Comparison of ENCODE assay signal across 33 cellular contexts in genomic region chr7:152747224-152747623, GRCh38.
"Had no signal": no experiment of that assay in that cellular context is flagged by ENCODE, and none has a peak within 500 bp of the region (broad histone marks: within the 10 kb centered on the region; RNA-seq: fewer than 3 reads in every experiment).

No MANE protein-coding gene starts in this region.

- H3K4me1 ChIP-seq: adrenal gland, ascending aorta, body of pancreas, breast epithelium had no signal

- H3K36me3 ChIP-seq: adrenal gland, ascending aorta, brain microvascular endothelial cell, breast epithelium, cardiac muscle cell had no signal

- H3K27me3 ChIP-seq: adrenal gland, ascending aorta, body of pancreas, brain microvascular endothelial cell, breast epithelium, cardiac muscle cell had no signal

- FAIRE-seq: astrocyte, bronchial epithelial cell had no signal

- H3K4me3 ChIP-seq: adrenal gland, ascending aorta, body of pancreas, breast epithelium, cardiac muscle cell had no signal

- H3K27ac ChIP-seq: adrenal gland, ascending aorta, body of pancreas, brain microvascular endothelial cell, breast epithelium, cardiac muscle cell had no signal

- H3K9me3 ChIP-seq: adrenal gland, ascending aorta, body of pancreas, breast epithelium had no signal

- DNase-seq: activated effector memory CD4-positive, alpha-beta T cell treated with anti-CD3 and anti-CD28 coated beads, Interleukin-2, amount 50 U/mL, for 16 hours; activated effector memory CD4-positive, alpha-beta T cell treated with Interleukin-2 at 50 U/mL for 16 hours; activated gamma-delta T cell; activated gamma-delta T cell treated with Interleukin-2 at 50 U/mL for 16 hours; activated naive CD4-positive, alpha-beta T cell; activated naive CD4-positive, alpha-beta T cell treated with anti-CD3 and anti-CD28 coated beads for 36 hours; activated naive CD4-positive, alpha-beta T cell treated with anti-CD3 and anti-CD28 coated beads, Interleukin-2, amount 10 ng/mL, durations not matched to agents 7 days and 5 days; activated naive CD4-positive, alpha-beta T cell treated with anti-CD3 and anti-CD28 coated beads, Interleukin-2, amount 50 U/mL, for 16 hours; activated naive CD4-positive, alpha-beta T cell treated with Interleukin-2 at 50 U/mL for 16 hours; activated naive CD8-positive, alpha-beta T cell treated with anti-CD3 and anti-CD28 coated beads for 36 hours; activated naive CD8-positive, alpha-beta T cell treated with anti-CD3 and anti-CD28 coated beads, Interleukin-2, amount 10 ng/mL, durations not matched to agents 7 days and 5 days; activated naive CD8-positive, alpha-beta T cell treated with anti-CD3 and anti-CD28 coated beads, Interleukin-2, amount 50 U/mL, for 24 hours; activated T-cell treated with anti-CD3 and anti-CD28 coated beads, Interleukin-2, amount 50 U/mL, for 24 hours; activated T-cell treated with anti-CD3 and anti-CD28 coated beads, Interleukin-2, amount 50 U/mL, for 4 hours; activated T-cell treated with anti-CD3 and anti-CD28 coated beads, Interleukin-2, amount 50 U/mL, for 48 hours; activated T-cell treated with anti-CD3 and anti-CD28 coated beads, Interleukin-2, amount 50 U/mL, for 72 hours; adrenal gland; amniotic stem cell; amygdala; anterior cingulate cortex; aorta; body of pancreas; brain microvascular endothelial cell; caudate nucleus; central memory CD4-positive, alpha-beta T cell; cerebellar nuclear complex had no signal

- ATAC-seq: activated naive CD4-positive, alpha-beta T cell treated with anti-CD3 and anti-CD28 coated beads, Interleukin-2, amount 50 U/mL, for 72 hours; activated naive CD8-positive, alpha-beta T cell treated with anti-CD3 and anti-CD28 coated beads, Interleukin-2, amount 50 U/mL, for 24 hours; activated T-cell treated with anti-CD3 and anti-CD28 coated beads, Interleukin-2, amount 50 U/mL, for 4 hours; activated T-cell treated with anti-CD3 and anti-CD28 coated beads, Interleukin-2, amount 50 U/mL, for 72 hours; activated T-helper 17 cell treated with anti-CD3 and anti-CD28 coated beads, Interleukin-2, amount 50 U/mL, for 72 hours; body of pancreas had no signal
